In genomic region chr4:106201373-106201772, GRCh38 we compare ENCODE assay signal across 8 cellular contexts.
DNase-seq lines count a peak whose midpoint lies in the region; ATAC-seq and FAIRE-seq lines count a peak whose summit lies in the region.

No MANE protein-coding gene starts in this region.

- DNase-seq in D341Med (ENCODE audit: low spot score) (peak; percentile 23), HT-29 (ENCODE audit: low spot score) (peak; percentile 47), left colon (no peak), anterior cingulate cortex (lab: John Stamatoyannopoulos, UW) (no peak)

- intact Hi-C loops in left colon (cut with DNase I, micrococcal nuclease) = no loop called here

- ATAC-seq in left colon = peak; percentile 61
- no peak for ATAC-seq in HG02798 (IDR thresholded peaks at IDR 0.05; ENCODE audit: poor library complexity, unreplicated experiment)
- ATAC-seq in HG03432 (IDR thresholded peaks at IDR 0.05; ENCODE audit: unreplicated experiment) = no peak
- ATAC-seq in GM19395 (IDR thresholded peaks at IDR 0.05; ENCODE audit: unreplicated experiment) = no peak

- peak; percentile 79 for FAIRE-seq in TTC549 (lab: Jason Lieb, UNC)

Comparison
In these comparisons a context has a peak if more than half of its experiments do, and no peak if none do; other contexts are left out.
1. DNase-seq: peak in D341Med (single experiment) and HT-29 (single experiment); none in left colon (0 of 2) and anterior cingulate cortex (0 of 58).